In the genomic region with DNA sequence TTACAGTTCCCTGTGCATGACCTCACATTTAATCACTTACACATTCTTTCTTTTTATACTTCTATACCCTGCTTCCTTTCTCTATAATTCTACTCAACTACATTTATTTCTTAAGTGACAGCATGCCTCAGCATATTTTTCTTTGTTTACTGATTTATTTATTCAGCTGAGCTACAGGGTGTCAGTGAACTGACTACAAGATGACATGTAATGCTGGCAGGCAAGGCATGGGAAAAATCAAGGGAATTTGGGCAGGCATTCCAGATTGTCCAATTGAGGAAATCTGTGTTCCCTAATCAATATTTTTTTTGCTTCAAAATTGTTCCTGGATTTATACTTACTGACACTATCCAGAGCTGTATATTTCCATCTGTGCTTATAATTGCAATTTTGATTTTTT, we compare ENCODE assay signal across 39 cellular contexts.
"Had no signal": no experiment of that assay in that cellular context is flagged by ENCODE, and none has a peak within 500 bp of the region (broad histone marks: within the 10 kb centered on the region; RNA-seq: fewer than 3 reads in every experiment).

No MANE protein-coding gene starts in this region.

- FAIRE-seq: astrocyte, bronchial epithelial cell had no signal

- H3K4me3 Mint-ChIP-seq: activated naive CD4-positive, alpha-beta T cell treated with anti-CD3 and anti-CD28 coated beads for 36 hours; activated naive CD4-positive, alpha-beta T cell treated with anti-CD3 and anti-CD28 coated beads, Interleukin-2, amount 10 ng/mL, durations not matched to agents 7 days and 5 days; activated naive CD4-positive, alpha-beta T cell treated with anti-CD3 and anti-CD28 coated beads, Interleukin-2, amount 50 U/mL, for 24 hours; activated naive CD8-positive, alpha-beta T cell; activated naive CD8-positive, alpha-beta T cell treated with anti-CD3 and anti-CD28 coated beads for 36 hours; activated naive CD8-positive, alpha-beta T cell treated with anti-CD3 and anti-CD28 coated beads, Interleukin-2, amount 10 ng/mL, durations not matched to agents 7 days and 5 days; activated naive CD8-positive, alpha-beta T cell treated with anti-CD3 and anti-CD28 coated beads, Interleukin-2, amount 50 U/mL, for 24 hours; activated T-cell treated with anti-CD3 and anti-CD28 coated beads, Interleukin-2, amount 50 U/mL, for 24 hours; activated T-cell treated with anti-CD3 and anti-CD28 coated beads, Interleukin-2, amount 50 U/mL, for 4 hours; activated T-cell treated with anti-CD3 and anti-CD28 coated beads, Interleukin-2, amount 50 U/mL, for 72 hours; activated T-helper 1 cell treated with anti-CD3 and anti-CD28 coated beads, Interleukin-12 subunit alpha, Interleukin-12 subunit beta, Interleukin-2, Interleukin-4 antibody, amounts not matched to agents 30 ng/mL and 10 ng/mL and 1 ng/mL, durations not matched to agents 14 hours and 24 hours and 36 hours; activated T-helper 17 cell treated with anti-CD3 and anti-CD28 coated beads, Interleukin-2, amount 50 U/mL, for 72 hours; central memory CD8-positive, alpha-beta T cell had no signal

- H3K27ac ChIP-seq: adrenal gland, ascending aorta, body of pancreas, brain microvascular endothelial cell, breast epithelium, cardiac muscle cell had no signal

- H3K9me3 Mint-ChIP-seq: activated naive CD8-positive, alpha-beta T cell treated with anti-CD3 and anti-CD28 coated beads, Interleukin-2, amount 10 ng/mL, durations not matched to agents 7 days and 5 days; activated T-helper 1 cell treated with anti-CD3 and anti-CD28 coated beads, Interleukin-12 subunit alpha, Interleukin-12 subunit beta, Interleukin-2, Interleukin-4 antibody, amounts not matched to agents 30 ng/mL and 10 ng/mL and 1 ng/mL, durations not matched to agents 14 hours and 24 hours and 36 hours; activated T-helper 2 cell treated with anti-CD3 and anti-CD28 coated beads, Interferon-gamma antibody, Interleukin-2, Interleukin-4, amounts not matched to agents 10 μg/mL and 5 μg/mL and 100 μg/mL, durations not matched to agents 14 hours and 24 hours and 36 hours had no signal

- H3K36me3 ChIP-seq: adrenal gland, ascending aorta, brain microvascular endothelial cell, breast epithelium, cardiac muscle cell had no signal

- H3K4me1 Mint-ChIP-seq: activated naive CD4-positive, alpha-beta T cell treated with anti-CD3 and anti-CD28 coated beads, Interleukin-2, amount 10 ng/mL, durations not matched to agents 7 days and 5 days; activated naive CD4-positive, alpha-beta T cell treated with anti-CD3 and anti-CD28 coated beads, Interleukin-2, amount 50 U/mL, for 24 hours; activated naive CD8-positive, alpha-beta T cell treated with anti-CD3 and anti-CD28 coated beads for 36 hours; activated naive CD8-positive, alpha-beta T cell treated with anti-CD3 and anti-CD28 coated beads, Interleukin-2, amount 10 ng/mL, durations not matched to agents 7 days and 5 days; activated naive CD8-positive, alpha-beta T cell treated with anti-CD3 and anti-CD28 coated beads, Interleukin-2, amount 50 U/mL, for 24 hours; activated T-helper 17 cell treated with anti-CD3 and anti-CD28 coated beads, Interleukin-2, amount 50 U/mL, for 72 hours; central memory CD8-positive, alpha-beta T cell had no signal

- H3K9me3 ChIP-seq: adrenal gland, ascending aorta, body of pancreas, breast epithelium had no signal

- H3K4me3 ChIP-seq: adrenal gland, ascending aorta, body of pancreas, breast epithelium, cardiac muscle cell had no signal

- H3K27me3 ChIP-seq: adrenal gland, ascending aorta, body of pancreas, brain microvascular endothelial cell, breast epithelium, cardiac muscle cell had no signal

- DNase-seq: activated effector memory CD4-positive, alpha-beta T cell treated with anti-CD3 and anti-CD28 coated beads, Interleukin-2, amount 50 U/mL, for 16 hours; activated effector memory CD4-positive, alpha-beta T cell treated with Interleukin-2 at 50 U/mL for 16 hours; activated gamma-delta T cell; activated gamma-delta T cell treated with Interleukin-2 at 50 U/mL for 16 hours; activated naive CD4-positive, alpha-beta T cell; activated naive CD4-positive, alpha-beta T cell treated with anti-CD3 and anti-CD28 coated beads for 36 hours; activated naive CD4-positive, alpha-beta T cell treated with anti-CD3 and anti-CD28 coated beads, Interleukin-2, amount 10 ng/mL, durations not matched to agents 7 days and 5 days; activated naive CD4-positive, alpha-beta T cell treated with anti-CD3 and anti-CD28 coated beads, Interleukin-2, amount 50 U/mL, for 16 hours; activated naive CD4-positive, alpha-beta T cell treated with Interleukin-2 at 50 U/mL for 16 hours; activated naive CD8-positive, alpha-beta T cell treated with anti-CD3 and anti-CD28 coated beads for 36 hours; activated naive CD8-positive, alpha-beta T cell treated with anti-CD3 and anti-CD28 coated beads, Interleukin-2, amount 10 ng/mL, durations not matched to agents 7 days and 5 days; activated naive CD8-positive, alpha-beta T cell treated with anti-CD3 and anti-CD28 coated beads, Interleukin-2, amount 50 U/mL, for 24 hours; activated T-cell treated with anti-CD3 and anti-CD28 coated beads, Interleukin-2, amount 50 U/mL, for 1 hour; activated T-cell treated with anti-CD3 and anti-CD28 coated beads, Interleukin-2, amount 50 U/mL, for 24 hours; activated T-cell treated with anti-CD3 and anti-CD28 coated beads, Interleukin-2, amount 50 U/mL, for 4 hours; activated T-cell treated with anti-CD3 and anti-CD28 coated beads, Interleukin-2, amount 50 U/mL, for 48 hours; activated T-cell treated with anti-CD3 and anti-CD28 coated beads, Interleukin-2, amount 50 U/mL, for 72 hours; adrenal gland; amniotic stem cell; amygdala; anterior cingulate cortex; aorta; body of pancreas; brain microvascular endothelial cell; caudate nucleus; central memory CD4-positive, alpha-beta T cell; cerebellar nuclear complex had no signal

- H3K27ac Mint-ChIP-seq: activated naive CD4-positive, alpha-beta T cell treated with anti-CD3 and anti-CD28 coated beads for 36 hours; activated naive CD4-positive, alpha-beta T cell treated with anti-CD3 and anti-CD28 coated beads, Interleukin-2, amount 10 ng/mL, durations not matched to agents 7 days and 5 days; activated naive CD4-positive, alpha-beta T cell treated with anti-CD3 and anti-CD28 coated beads, Interleukin-2, amount 50 U/mL, for 24 hours; activated naive CD4-positive, alpha-beta T cell treated with anti-CD3 and anti-CD28 coated beads, Interleukin-2, amount 50 U/mL, for 72 hours; activated naive CD8-positive, alpha-beta T cell; activated naive CD8-positive, alpha-beta T cell treated with anti-CD3 and anti-CD28 coated beads for 36 hours; activated naive CD8-positive, alpha-beta T cell treated with anti-CD3 and anti-CD28 coated beads, Interleukin-2, amount 10 ng/mL, durations not matched to agents 7 days and 5 days; activated naive CD8-positive, alpha-beta T cell treated with anti-CD3 and anti-CD28 coated beads, Interleukin-2, amount 50 U/mL, for 24 hours; activated T-cell treated with anti-CD3 and anti-CD28 coated beads, Interleukin-2, amount 50 U/mL, for 24 hours; activated T-cell treated with anti-CD3 and anti-CD28 coated beads, Interleukin-2, amount 50 U/mL, for 72 hours; activated T-helper 1 cell treated with anti-CD3 and anti-CD28 coated beads, Interleukin-12 subunit alpha, Interleukin-12 subunit beta, Interleukin-2, Interleukin-4 antibody, amounts not matched to agents 30 ng/mL and 10 ng/mL and 1 ng/mL, durations not matched to agents 14 hours and 24 hours and 36 hours; activated T-helper 17 cell treated with anti-CD3 and anti-CD28 coated beads, Interleukin-2, amount 50 U/mL, for 72 hours; activated T-helper 2 cell treated with anti-CD3 and anti-CD28 coated beads, Interferon-gamma antibody, Interleukin-2, Interleukin-4, amounts not matched to agents 10 μg/mL and 5 μg/mL and 100 μg/mL, durations not matched to agents 14 hours and 24 hours and 36 hours had no signal

- H3K4me1 ChIP-seq: adrenal gland, ascending aorta, body of pancreas, breast epithelium had no signal

- H3K27me3 Mint-ChIP-seq: activated naive CD4-positive, alpha-beta T cell treated with anti-CD3 and anti-CD28 coated beads, Interleukin-2, amount 10 ng/mL, durations not matched to agents 7 days and 5 days; activated naive CD4-positive, alpha-beta T cell treated with anti-CD3 and anti-CD28 coated beads, Interleukin-2, amount 50 U/mL, for 24 hours; activated naive CD8-positive, alpha-beta T cell; activated naive CD8-positive, alpha-beta T cell treated with anti-CD3 and anti-CD28 coated beads for 36 hours; activated naive CD8-positive, alpha-beta T cell treated with anti-CD3 and anti-CD28 coated beads, Interleukin-2, amount 10 ng/mL, durations not matched to agents 7 days and 5 days; activated naive CD8-positive, alpha-beta T cell treated with anti-CD3 and anti-CD28 coated beads, Interleukin-2, amount 50 U/mL, for 24 hours; activated T-cell treated with anti-CD3 and anti-CD28 coated beads, Interleukin-2, amount 50 U/mL, for 24 hours; activated T-helper 17 cell treated with anti-CD3 and anti-CD28 coated beads, Interleukin-2, amount 50 U/mL, for 72 hours; central memory CD8-positive, alpha-beta T cell had no signal

- H3K36me3 Mint-ChIP-seq: activated naive CD4-positive, alpha-beta T cell treated with anti-CD3 and anti-CD28 coated beads, Interleukin-2, amount 10 ng/mL, durations not matched to agents 7 days and 5 days; activated naive CD4-positive, alpha-beta T cell treated with anti-CD3 and anti-CD28 coated beads, Interleukin-2, amount 50 U/mL, for 24 hours; activated naive CD4-positive, alpha-beta T cell treated with anti-CD3 and anti-CD28 coated beads, Interleukin-2, amount 50 U/mL, for 72 hours; activated naive CD8-positive, alpha-beta T cell; activated naive CD8-positive, alpha-beta T cell treated with anti-CD3 and anti-CD28 coated beads for 36 hours; activated naive CD8-positive, alpha-beta T cell treated with anti-CD3 and anti-CD28 coated beads, Interleukin-2, amount 10 ng/mL, durations not matched to agents 7 days and 5 days had no signal
